Comparison of ENCODE assay signal across 8 cellular contexts in the genomic region with DNA sequence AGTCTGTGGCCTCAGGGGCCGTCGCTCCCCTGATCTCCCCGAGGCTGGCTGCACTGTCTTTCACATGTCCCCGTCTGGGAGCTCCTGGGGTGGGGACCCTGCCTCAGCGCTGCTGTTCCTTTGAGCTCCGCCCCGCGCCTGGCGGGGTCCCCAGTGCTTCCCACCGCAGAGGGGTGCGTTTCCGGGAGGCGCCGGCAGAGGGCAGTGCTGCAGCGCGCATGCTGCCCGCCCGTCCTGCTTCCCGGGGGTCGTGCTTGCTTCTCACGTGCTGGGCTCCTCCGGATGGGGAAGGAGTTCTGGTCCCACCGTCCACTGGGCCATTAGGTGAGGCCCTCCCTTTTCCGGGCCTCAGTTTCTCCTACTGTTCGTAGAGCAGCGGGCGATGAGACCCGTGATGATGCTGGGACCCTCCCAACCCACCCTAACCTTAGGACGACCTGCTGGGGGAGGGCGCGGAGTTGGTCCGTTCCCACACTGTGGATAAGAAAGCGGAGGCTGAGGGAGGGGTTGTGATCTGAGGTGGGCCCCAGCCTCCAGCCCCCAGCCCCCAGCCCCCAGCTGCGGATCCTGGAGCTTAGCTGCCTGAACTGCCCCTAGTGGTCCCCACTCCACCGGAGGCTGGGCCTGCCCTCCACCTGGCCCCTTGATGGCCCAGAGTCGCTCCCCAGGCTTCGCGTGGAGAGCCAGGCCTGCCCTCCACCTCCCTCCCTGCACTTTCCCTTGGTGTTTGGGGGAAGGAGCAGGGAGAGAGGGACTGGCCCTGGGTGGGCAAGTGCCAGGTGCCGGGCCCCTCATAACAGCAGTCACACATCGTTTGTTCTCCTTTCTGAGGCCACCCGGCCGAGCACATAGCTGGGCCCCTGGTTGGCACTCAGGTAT. TPM values are rescaled to one million over a fixed set of nuclear protein-coding genes. Genes with fewer than 3 reads are reported as not detected.
A peak's percentile ranks its signal among the peaks of the same experiment; 100 is the strongest.
DNase-seq lines count a peak whose midpoint lies in the region; ATAC-seq and TF ChIP-seq lines count a peak whose summit lies in the region.

No MANE protein-coding gene starts in this region.

- TF ChIP-seq POLR2A in adrenal gland (IDR thresholded peaks at IDR 0.05) = no peak

- H3K9me3 ChIP-seq in Panc1 (ENCODE audit: control insufficient read depth, insufficient read depth, low read depth, low read length) (no peaks in the 10 kb centered on the region), adrenal gland (replicated peaks in 1 of 3) (no peaks in the 10 kb centered on the region)

- intact Hi-C loops in Panc1 (cut with micrococcal nuclease; ENCODE audit: unreplicated experiment) = no loop called here
- intact Hi-C loops in adrenal gland (cut with DNase I) = loop anchor here (10.0 kb wide), 2 partner anchors 277 to 307 kb away; no protein-coding TSS in a partner anchor
- intact Hi-C loops in left colon (cut with DNase I, micrococcal nuclease) = no loop called here

- no peak overlapping the region for H3K27ac ChIP-seq in Panc1 (ENCODE audit: low read length)
- no peak overlapping the region for H3K27ac ChIP-seq in adrenal gland

- DNase-seq in NCI-H524 (lab: John Stamatoyannopoulos, UW) = peak; percentile 25 to 57
- no peak for DNase-seq in NCI-H524 treated with DMSO at 0.1 percent for 48 hours (lab: John Stamatoyannopoulos, UW)
- peak; percentile 4 for DNase-seq in Panc1 (ENCODE audit: low read depth, low spot score)
- peak in 3 of 7 donors; percentile 22 to 39 (median 29) for DNase-seq in adrenal gland
- DNase-seq in left colon = peak in 1 of 2 donors; percentile 43
- DNase-seq in stimulated activated naive CD4-positive, alpha-beta T cell treated with Interleukin-2 at 50 U/mL for 16 hours (lab: John Stamatoyannopoulos, UW) = peak; percentile 14
- DNase-seq in NCI-H226 = no peak

- CTCF ChIA-PET in Panc1 (lab: Charles Lee) = interaction anchor here (0.5 kb wide), 1 partner anchor 11 kb away, joined by 4 read pairs; no protein-coding TSS in a partner anchor

- H3K27me3 ChIP-seq in Panc1 (ENCODE audit: control insufficient read depth, insufficient read depth, low read length) (no peaks in the 10 kb centered on the region; the same call in 1 of the 2 replicates), adrenal gland (no peaks in the 10 kb centered on the region)

- H3K4me3 ChIP-seq in Panc1 (ENCODE audit: low read depth in 2 of 2, low read length in 2 of 2) (no peak overlapping the region), adrenal gland (no peak overlapping the region)

- H3K36me3 ChIP-seq in Panc1 (ENCODE audit: control insufficient read depth, insufficient read depth, low read length) (no peaks in the 10 kb centered on the region), adrenal gland (replicated peaks in 1 of 2) (no peaks in the 10 kb centered on the region)

- H3K4me1 ChIP-seq in Panc1 (ENCODE audit: control insufficient read depth, insufficient read depth, low read length) (no peaks in the 10 kb centered on the region), adrenal gland (replicated peaks in 1 of 2) (no peaks in the 10 kb centered on the region)

- POLR2A ChIA-PET in Panc1 (lab: Charles Lee) = no interaction called here

- in situ Hi-C loops in Panc1 (cut with HindIII; ENCODE audit: low pct_unique_long_range_greater_than_20kb, low sequenced_read_pairs) = no loop called here

- peak; percentile 54 for ATAC-seq in Panc1
- ATAC-seq in left colon = peak; percentile 42
- no peak for ATAC-seq in HG03520 (IDR thresholded peaks at IDR 0.05; ENCODE audit: unreplicated experiment)

- 16 to 56% (median 24%) methylated on average over 4 to 42 of the region's 42 CpGs for WGBS in adrenal gland, 4 donors

- BruUV-seq in Panc1 (replicated peaks; lab: Mats Ljungman, UMichigan) = no TSS peak

- TF ChIP-seq CTCF in Panc1 (IDR thresholded peaks at IDR 0.05) = peak; percentile 94
- peak; percentile 53 to 93 (median 76) for TF ChIP-seq CTCF in adrenal gland (IDR thresholded peaks at IDR 0.05)

RNA-seq across cellular contexts. Expression of gene CPZ, which starts 15.3 kb away (rescaled TPM):
- total RNA-seq in Panc1 (2021; ENCODE audit: unreplicated experiment) (0.15 TPM), adrenal gland (1 to 10 TPM in 7 of 8 donors, under 1 TPM in 1; 0.79 to 4.9 (median 4.0) TPM), left colon (1 to 10 TPM; 1.0 to 2.9 TPM)
- 0.17 TPM for polyA plus RNA-seq in Panc1 (2012; ENCODE audit: insufficient read length)
- 1 to 10 TPM in 2 of 3 donors, under 1 TPM in 1; 0.53 to 6.4 (median 4.0) TPM for polyA plus RNA-seq in adrenal gland

RNA-seq across cellular contexts. Expression of gene GPR78, which starts 27.6 kb away (rescaled TPM):
- total RNA-seq in Panc1 (2021; ENCODE audit: unreplicated experiment) (not detected), adrenal gland (under 1 TPM in 1 of 8 donors, not detected in 7; 0.08 TPM), left colon (under 1 TPM in 1 of 2 donors, not detected in 1; 0.14 TPM)
- not detected for polyA plus RNA-seq in Panc1 (2012; ENCODE audit: insufficient read length)
- under 1 TPM in 2 of 3 donors, not detected in 1; 0.03 to 0.08 TPM for polyA plus RNA-seq in adrenal gland

Comparison
In these comparisons a context has a peak if more than half of its experiments do, and no peak if none do; other contexts are left out.
1. DNase-seq: peak in NCI-H524 (2 of 2), Panc1 (single experiment) and stimulated activated naive CD4-positive, alpha-beta T cell treated with Interleukin-2 at 50 U/mL for 16 hours (single experiment); none in NCI-H524 treated with DMSO at 0.1 percent for 48 hours (single experiment) and NCI-H226 (single experiment).
2. intact Hi-C loops: an anchor here in adrenal gland (10.0 kb wide); none called in Panc1 and left colon.